Comparison of ENCODE assay signal across 8 cellular contexts in the genomic region with DNA sequence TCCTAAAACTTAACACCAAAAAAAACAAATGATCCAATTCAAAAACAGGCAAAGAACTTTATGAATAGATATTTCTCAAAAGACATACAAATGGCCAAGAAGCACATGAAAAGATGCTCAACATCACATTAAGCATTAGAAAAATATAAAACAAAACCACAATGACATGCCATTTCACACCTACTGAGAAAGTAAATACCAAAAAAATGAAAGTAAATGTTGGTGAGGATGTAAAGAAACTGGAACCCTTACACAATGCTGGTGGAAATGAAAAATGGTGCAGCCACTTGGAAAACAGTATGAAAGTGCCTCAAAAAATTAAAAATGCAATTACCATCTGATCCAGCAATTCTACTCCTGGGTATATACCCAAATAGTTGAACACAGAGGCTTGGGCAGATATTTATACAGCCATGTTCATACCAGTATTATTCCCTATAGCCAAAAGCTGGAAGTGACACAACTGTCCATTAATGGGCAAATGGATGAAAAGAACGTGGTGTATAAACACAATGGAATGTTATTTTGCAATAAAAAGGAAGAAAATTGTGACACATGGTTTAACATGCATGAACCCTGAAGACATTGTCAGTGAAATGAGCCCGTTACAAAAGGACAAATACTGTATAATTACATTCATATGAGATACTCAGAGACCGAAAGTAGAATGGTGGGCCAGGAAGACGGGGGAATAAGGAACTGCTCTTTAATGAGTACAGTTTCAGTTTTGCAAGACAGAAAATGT.
A peak's percentile ranks its signal among the peaks of the same experiment; 100 is the strongest.
DNase-seq lines count a peak whose midpoint lies in the region; ATAC-seq, FAIRE-seq and TF ChIP-seq lines count a peak whose summit lies in the region.

No MANE protein-coding gene starts in this region.

- H3K27me3 ChIP-seq in OCI-LY3 (ENCODE audit: low read depth, low read length) (no peaks in the 10 kb centered on the region), esophagus muscularis mucosa (no peaks in the 10 kb centered on the region), body of pancreas (no peaks in the 10 kb centered on the region)

- H3K4me3 ChIP-seq in OCI-LY3 (ENCODE audit: low read length) (peak overlapping the region; percentile 26), mucosa of descending colon (no peak overlapping the region), esophagus muscularis mucosa (no peak overlapping the region), body of pancreas (no peak overlapping the region)

- no peak overlapping the region for H2AFZ ChIP-seq in OCI-LY3 (ENCODE audit: low read depth, low read length)

- TF ChIP-seq EP300 in esophagus muscularis mucosa (IDR thresholded peaks at IDR 0.05): no peak

- TF ChIP-seq POLR2A in esophagus muscularis mucosa (IDR thresholded peaks at IDR 0.05; ENCODE audit: low read depth): no peak
- no peak for TF ChIP-seq POLR2A in body of pancreas (IDR thresholded peaks at IDR 0.05)

- H3K4me1 ChIP-seq in OCI-LY3 (ENCODE audit: low read length) (peaks cover 13% of the 10 kb centered on the region), mucosa of descending colon (ENCODE audit: low read depth) (peaks cover 2% of the 10 kb centered on the region), esophagus muscularis mucosa (peaks cover 0 to 8% (median 6%) of the 10 kb centered on the region in 4 donors), body of pancreas (no peaks in the 10 kb centered on the region)

- peaks cover 6% of the 10 kb centered on the region; the same call in 1 of the 2 replicates for H3K79me2 ChIP-seq in OCI-LY3 (ENCODE audit: low read length)

- H3K36me3 ChIP-seq in OCI-LY3 (replicated peaks; ENCODE audit: low read depth, low read length) (no peaks in the 10 kb centered on the region), mucosa of descending colon (ENCODE audit: low read depth) (no peaks in the 10 kb centered on the region), esophagus muscularis mucosa (no peaks in the 10 kb centered on the region), body of pancreas (replicated peaks in 1 of 2; ENCODE audit: insufficient read depth in 1 of 2, low read depth in 2 of 2) (no peaks in the 10 kb centered on the region)

- no peak overlapping the region for H3K9ac ChIP-seq in OCI-LY3 (ENCODE audit: low read length)

- no peak for TF ChIP-seq CTCF in OCI-LY3 (IDR thresholded peaks at IDR 0.05; ENCODE audit: low read depth, low read length)
- TF ChIP-seq CTCF in mucosa of descending colon (IDR thresholded peaks at IDR 0.05): no peak
- TF ChIP-seq CTCF in esophagus muscularis mucosa (IDR thresholded peaks at IDR 0.05): no peak
- no peak for TF ChIP-seq CTCF in body of pancreas (IDR thresholded peaks at IDR 0.05)

- H3K9me3 ChIP-seq in OCI-LY3 (ENCODE audit: insufficient read depth, low read length) (no peaks in the 10 kb centered on the region), mucosa of descending colon (no peaks in the 10 kb centered on the region), esophagus muscularis mucosa (no peaks in the 10 kb centered on the region), body of pancreas (no peaks in the 10 kb centered on the region)

- no peak overlapping the region for H3K27ac ChIP-seq in OCI-LY3 (ENCODE audit: low read length)
- H3K27ac ChIP-seq in esophagus muscularis mucosa (replicated peaks in 1 of 4): no peak overlapping the region
- H3K27ac ChIP-seq in body of pancreas: no peak overlapping the region

- H3K4me2 ChIP-seq in OCI-LY3 (ENCODE audit: low read length): peak overlapping the region; percentile 55

- DNase-seq in mucosa of descending colon: no peak
- DNase-seq in esophagus muscularis mucosa (ENCODE audit: extremely low spot score): no peak
- DNase-seq in NCI-H1417 (lab: John Stamatoyannopoulos, UW): no peak
- DNase-seq in RCC 7860 (ENCODE audit: low spot score): no peak
- no peak for DNase-seq in body of pancreas

- intact Hi-C loops in mucosa of descending colon (cut with DNase I, micrococcal nuclease): no loop called here
- intact Hi-C loops in esophagus muscularis mucosa (cut with DNase I): no loop called here
- intact Hi-C loops in body of pancreas (cut with DNase I): no loop called here

- no peak for FAIRE-seq in RCC 7860 (lab: Jason Lieb, UNC)

- H4K20me1 ChIP-seq in OCI-LY3 (ENCODE audit: insufficient read depth, low read length): no peaks in the 10 kb centered on the region

- WGBS in esophagus muscularis mucosa: 77% methylated on average over 4 of the region's 4 CpGs
- WGBS in body of pancreas, 2 donors: 87 to 90% methylated on average over 4 of the region's 4 CpGs

- peak; percentile 94 for ATAC-seq in GM18519 (IDR thresholded peaks at IDR 0.05; ENCODE audit: low FRiP score, unreplicated experiment)
- ATAC-seq in HG02840 (IDR thresholded peaks at IDR 0.05; ENCODE audit: low FRiP score, unreplicated experiment): peak; percentile 92
- peak; percentile 32 for ATAC-seq in mucosa of descending colon
- ATAC-seq in body of pancreas: no peak
